ENCODE assay signal across 15 cellular contexts in the genomic region with DNA sequence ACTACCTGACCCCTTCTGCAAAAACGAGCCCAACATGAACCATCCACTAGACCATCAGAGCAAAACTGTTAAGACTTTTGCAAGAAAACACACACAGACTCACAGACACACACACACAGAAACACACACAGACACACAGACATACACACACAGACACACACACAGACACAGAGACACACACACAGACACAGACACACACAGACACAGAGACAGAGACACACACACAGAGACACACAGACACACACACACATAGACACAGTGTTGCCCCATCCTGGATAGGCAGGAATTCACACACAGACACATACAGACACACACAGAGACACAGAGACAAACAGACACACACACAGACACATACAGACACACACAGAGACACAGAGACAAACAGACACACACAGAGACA. TPM values are rescaled to one million over a fixed set of nuclear protein-coding genes. Genes with fewer than 3 reads are reported as not detected.
DNase-seq lines count a peak whose midpoint lies in the region; ATAC-seq and TF ChIP-seq lines count a peak whose summit lies in the region.
"Had no signal": no experiment of that assay in that cellular context is flagged by ENCODE, and none has a peak within 500 bp of the region (broad histone marks: within the 10 kb centered on the region; RNA-seq: fewer than 3 reads in every experiment).

No MANE protein-coding gene starts in this region.

- H3K9me3 ChIP-seq in HEK293 (ENCODE audit: control insufficient read depth, insufficient read depth, low read depth, low read length) = no peaks in the 10 kb centered on the region
- peaks cover 6% of the 10 kb centered on the region for H3K9me3 ChIP-seq in SK-N-MC (ENCODE audit: low read depth, low read length)
- H3K9me3 ChIP-seq in endodermal cell (ENCODE audit: control insufficient read depth, low read length) = peaks cover 19% of the 10 kb centered on the region

- H3K9me3 Mint-ChIP-seq in endodermal cell = peaks cover 16% of the 10 kb centered on the region

- DNase-seq in SK-N-MC (ENCODE audit: low read depth, low spot score) = no peak
- peak; percentile 15 for DNase-seq in endodermal cell
- DNase-seq in activated CD4-positive, alpha-beta T cell treated with anti-CD3 and anti-CD28 coated beads, Interleukin-2, amount 50 U/mL, for 4 hours = no peak
- DNase-seq in GM13976 (ENCODE audit: low spot score) = no peak
- no peak for DNase-seq in DMS 273 (lab: John Stamatoyannopoulos, UW; ENCODE audit: unreplicated experiment)
- DNase-seq: CD8-positive, alpha-beta T cell; COR-L47; DMS53; H9; KG1 had no signal

- no peaks in the 10 kb centered on the region for H3K27me3 Mint-ChIP-seq in endodermal cell (ENCODE audit: insufficient read depth)

- no peak overlapping the region for H3K9ac ChIP-seq in SK-N-MC (ENCODE audit: insufficient read length)
- no peak overlapping the region for H3K9ac ChIP-seq in endodermal cell (ENCODE audit: extremely low read depth, low read length, poor library complexity, severe bottlenecking)

- H3K36me3 ChIP-seq in HEK293 (ENCODE audit: control insufficient read depth in 2 of 2, insufficient read depth in 1 of 2, low read length in 2 of 2) (peaks cover 0 to 60% of the 10 kb centered on the region in 2 experiments; a peak in 2 of 3 replicates), SK-N-MC (ENCODE audit: insufficient read depth, low read length) (peaks cover 96% of the 10 kb centered on the region), endodermal cell (ENCODE audit: control insufficient read depth, insufficient read depth, low read length) (peaks cover 4% of the 10 kb centered on the region)

- H3K4me1 Mint-ChIP-seq in endodermal cell = no peaks in the 10 kb centered on the region
- H3K4me1 Mint-ChIP-seq: B cell, H9 had no signal

- in situ Hi-C loops in GM13976 (cut with MboI; ENCODE audit: low sequenced_read_pairs, unreplicated experiment) = no loop called here

- no peak overlapping the region for H3K27ac Mint-ChIP-seq in endodermal cell
- H3K27ac Mint-ChIP-seq: B cell; CD8-positive, alpha-beta T cell; GM23338; H9 had no signal

- POLR2A ChIA-PET in HEK293 (lab: Yijun Ruan, JAX) = no interaction called here

- peaks cover 25% of the 10 kb centered on the region for H3K36me3 Mint-ChIP-seq in endodermal cell (ENCODE audit: low read depth)

- no peak overlapping the region for H3K4me3 Mint-ChIP-seq in endodermal cell
- H3K4me3 Mint-ChIP-seq: B cell; CD14-positive monocyte; CD8-positive, alpha-beta T cell; GM23338; H9 had no signal

- H3K27me3 ChIP-seq in endodermal cell (ENCODE audit: control insufficient read depth, insufficient read depth, low read length, poor library complexity, severe bottlenecking) = no peaks in the 10 kb centered on the region

- H3K4me1 ChIP-seq in HEK293 (ENCODE audit: control insufficient read depth, insufficient read depth, low read length) (no peaks in the 10 kb centered on the region), endodermal cell (ENCODE audit: control insufficient read depth, insufficient read depth, low read length) (no peaks in the 10 kb centered on the region)

- TF ChIP-seq CTCF in HEK293 (tag by site-specific recombination; IDR thresholded peaks at IDR 0.05) (no peak), endodermal cell (conservative IDR thresholded peaks at IDR 0.05) (no peak), GM13976 (IDR thresholded peaks at IDR 0.05; ENCODE audit: borderline replicate concordance, control extremely low read depth, extremely low read depth, insufficient read depth, missing control alignments) (no peak)

- ATAC-seq in HG02852 (IDR thresholded peaks at IDR 0.05; ENCODE audit: unreplicated experiment) = no peak
- ATAC-seq: CD8-positive, alpha-beta T cell; GM23338 had no signal

- H3K4me3 ChIP-seq in HEK293 (ENCODE audit: low read depth, low read length) = no peak overlapping the region
- H3K4me3 ChIP-seq in SK-N-MC = no peak overlapping the region
- no peak overlapping the region for H3K4me3 ChIP-seq in endodermal cell (ENCODE audit: low read length)
- H3K4me3 ChIP-seq: GM23338 had no signal

- H3K27ac ChIP-seq in HEK293 (ENCODE audit: extremely low read depth, low read depth, low read length) (no peak overlapping the region), SK-N-MC (peak overlapping the region; percentile 39), endodermal cell (ENCODE audit: low read depth, low read length) (no peak overlapping the region)

- WGBS in endodermal cell (ENCODE audit: insufficient coverage in 1 of 2, insufficient read length in 1 of 2), 2 experiments = 92% methylated on average over 1 of the region's 1 CpG; no CpG with 5 or more reads in 1 of the 2 experiments

- CTCF ChIA-PET in HEK293 (lab: Yijun Ruan, JAX) = no interaction called here

TF ChIP-seq in HEK293, 187 proteins besides CTCF, POLR2A, EP300 and RAD21 (continues in another document):
- TF ChIP-seq ZNF274 (IDR thresholded peaks at IDR 0.05; ENCODE audit: low read length) (no peak), ZNF274 (tag by site-specific recombination; IDR thresholded peaks at IDR 0.05; ENCODE audit: borderline replicate concordance) (peak; percentile 59; the same call in 1 of the 2 replicates), ZFP69B (tag by site-specific recombination; IDR thresholded peaks at IDR 0.05) (no peak), ZNF785 (tag by site-specific recombination; IDR thresholded peaks at IDR 0.05) (no peak), ZNF121 (tag by site-specific recombination; IDR thresholded peaks at IDR 0.05) (no peak), ZNF239 (tag by site-specific recombination; IDR thresholded peaks at IDR 0.05) (no peak), ZNF624 (tag by site-specific recombination; IDR thresholded peaks at IDR 0.05) (no peak), ZNF146 (tag by site-specific recombination; IDR thresholded peaks at IDR 0.05) (no peak), ZNF660 (tag by site-specific recombination; IDR thresholded peaks at IDR 0.05) (no peak), ZNF529 (tag by site-specific recombination; IDR thresholded peaks at IDR 0.05; ENCODE audit: insufficient replicate concordance) (no peak), ZFP3 (tag by site-specific recombination; IDR thresholded peaks at IDR 0.05; ENCODE audit: low read depth) (no peak), ZNF830 (tag by site-specific recombination; IDR thresholded peaks at IDR 0.05; ENCODE audit: low read depth) (no peak), ZNF776 (tag by site-specific recombination; IDR thresholded peaks at IDR 0.05; ENCODE audit: borderline replicate concordance) (no peak), ZNF391 (tag by site-specific recombination; IDR thresholded peaks at IDR 0.05; ENCODE audit: borderline replicate concordance, low read depth) (no peak), ZNF404 (tag by site-specific recombination; IDR thresholded peaks at IDR 0.05) (no peak), SCRT2 (tag by site-specific recombination; IDR thresholded peaks at IDR 0.05) (no peak), KLF10 (tag by site-specific recombination; IDR thresholded peaks at IDR 0.05) (no peak), ZNF768 (tag by site-specific recombination; IDR thresholded peaks at IDR 0.05) (peak; percentile 3; the same call in 1 of the 2 replicates), ZNF133 (tag by site-specific recombination; IDR thresholded peaks at IDR 0.05) (no peak), ZNF843 (tag by site-specific recombination; IDR thresholded peaks at IDR 0.05) (no peak), ZNF426 (tag by site-specific recombination; IDR thresholded peaks at IDR 0.05) (no peak), MEIS1 (CRISPR knock-in tag; IDR thresholded peaks at IDR 0.05; ENCODE audit: borderline replicate concordance) (no peak)
- TF ChIP-seq, protein P1, sequence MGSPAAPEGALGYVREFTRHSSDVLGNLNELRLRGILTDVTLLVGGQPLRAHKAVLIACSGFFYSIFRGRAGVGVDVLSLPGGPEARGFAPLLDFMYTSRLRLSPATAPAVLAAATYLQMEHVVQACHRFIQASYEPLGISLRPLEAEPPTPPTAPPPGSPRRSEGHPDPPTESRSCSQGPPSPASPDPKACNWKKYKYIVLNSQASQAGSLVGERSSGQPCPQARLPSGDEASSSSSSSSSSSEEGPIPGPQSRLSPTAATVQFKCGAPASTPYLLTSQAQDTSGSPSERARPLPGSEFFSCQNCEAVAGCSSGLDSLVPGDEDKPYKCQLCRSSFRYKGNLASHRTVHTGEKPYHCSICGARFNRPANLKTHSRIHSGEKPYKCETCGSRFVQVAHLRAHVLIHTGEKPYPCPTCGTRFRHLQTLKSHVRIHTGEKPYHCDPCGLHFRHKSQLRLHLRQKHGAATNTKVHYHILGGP (tag by site-specific recombination; IDR thresholded peaks at IDR 0.05) = no peak
- TF ChIP-seq, protein P2, sequence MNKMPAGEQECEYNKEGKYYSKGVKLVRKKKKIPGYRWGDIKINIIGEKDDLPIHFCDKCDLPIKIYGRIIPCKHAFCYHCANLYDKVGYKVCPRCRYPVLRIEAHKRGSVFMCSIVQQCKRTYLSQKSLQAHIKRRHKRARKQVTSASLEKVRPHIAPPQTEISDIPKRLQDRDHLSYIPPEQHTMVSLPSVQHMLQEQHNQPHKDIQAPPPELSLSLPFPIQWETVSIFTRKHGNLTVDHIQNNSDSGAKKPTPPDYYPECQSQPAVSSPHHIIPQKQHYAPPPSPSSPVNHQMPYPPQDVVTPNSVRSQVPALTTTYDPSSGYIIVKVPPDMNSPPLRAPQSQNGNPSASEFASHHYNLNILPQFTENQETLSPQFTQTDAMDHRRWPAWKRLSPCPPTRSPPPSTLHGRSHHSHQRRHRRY (tag by site-specific recombination; IDR thresholded peaks at IDR 0.05) = no peak

RNA-seq across cellular contexts. Expression of gene NACC2, which starts 52.5 kb away (rescaled TPM):
- total RNA-seq in endodermal cell = 10 to 100 TPM; 12.4 to 16.7 TPM
- polyA plus RNA-seq in endodermal cell (2013, experiment 1 of 2) = 6.4 TPM
- polyA plus RNA-seq in endodermal cell (2013, experiment 2 of 2) = 6.8 TPM
